Comparison of ENCODE assay signal across 1 cellular context in the genomic region with DNA sequence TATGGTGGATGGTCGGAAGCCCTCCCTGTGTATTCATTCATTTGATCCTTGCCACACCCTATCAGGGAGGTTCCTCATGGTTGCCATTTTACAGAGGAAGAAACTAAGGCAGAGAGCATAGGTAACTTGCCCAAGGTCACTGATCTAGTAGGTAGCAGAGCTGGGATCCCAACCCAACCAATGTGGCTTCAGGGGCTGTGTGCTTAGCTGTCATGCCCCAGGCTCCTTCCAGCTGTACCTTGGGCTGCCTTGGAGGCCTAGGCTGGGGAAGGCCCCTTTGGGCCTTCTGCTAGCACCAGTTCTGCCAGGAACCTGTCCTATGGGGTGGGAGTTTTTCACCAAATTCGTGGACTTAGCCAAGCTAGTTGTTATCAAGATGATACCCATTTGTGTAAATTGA.
TF ChIP-seq lines count a peak whose summit lies in the region.

No MANE protein-coding gene starts in this region.

TF ChIP-seq in H1, 55 proteins besides CTCF, POLR2A, EP300 and RAD21:
- TF ChIP-seq BCL11A (IDR thresholded peaks at IDR 0.05; ENCODE audit: low read depth in 2 of 2, low read length in 2 of 2): no peak
TF ChIP-seq in H1: peak in this region for 0.
